Comparison of ENCODE assay signal across 8 cellular contexts in genomic region chr7:140060788-140061606, GRCh38. TPM values are rescaled to one million over a fixed set of nuclear protein-coding genes. Genes with fewer than 3 reads are reported as not detected.
DNase-seq lines count a peak whose midpoint lies in the region; ATAC-seq, FAIRE-seq and TF ChIP-seq lines count a peak whose summit lies in the region.

No MANE protein-coding gene starts in this region.

- peaks cover 54% of the 10 kb centered on the region for H3K4me1 Mint-ChIP-seq in activated CD8-positive, alpha-beta memory T cell treated with anti-CD3 and anti-CD28 coated beads, Interleukin-2, amount 10 ng/mL, durations not matched to agents 7 days and 5 days
- peaks cover 32% of the 10 kb centered on the region for H3K4me1 Mint-ChIP-seq in activated T-helper 17 cell treated with anti-CD3 and anti-CD28 coated beads, Interleukin-2, amount 50 U/mL, for 72 hours

- H3K27ac Mint-ChIP-seq in activated CD8-positive, alpha-beta memory T cell treated with anti-CD3 and anti-CD28 coated beads, Interleukin-2, amount 10 ng/mL, durations not matched to agents 7 days and 5 days, result peak overlapping the region; percentile 94
- H3K27ac Mint-ChIP-seq in activated T-helper 17 cell treated with anti-CD3 and anti-CD28 coated beads, Interleukin-2, amount 50 U/mL, for 72 hours, result peak overlapping the region; percentile 44

- peaks cover 37% of the 10 kb centered on the region for H3K4me1 ChIP-seq in keratinocyte (ENCODE audit: control insufficient read depth, extremely low read depth, insufficient read depth, low read length)
- H3K4me1 ChIP-seq in thyroid gland, result peaks cover 18 to 19% of the 10 kb centered on the region in 2 donors

- peaks cover 3% of the 10 kb centered on the region for H3K9me3 Mint-ChIP-seq in activated CD8-positive, alpha-beta memory T cell treated with anti-CD3 and anti-CD28 coated beads, Interleukin-2, amount 10 ng/mL, durations not matched to agents 7 days and 5 days (ENCODE audit: low read depth)
- peaks cover 2% of the 10 kb centered on the region for H3K9me3 Mint-ChIP-seq in activated T-helper 17 cell treated with anti-CD3 and anti-CD28 coated beads, Interleukin-2, amount 50 U/mL, for 72 hours

- no peak overlapping the region for H2AFZ ChIP-seq in keratinocyte (ENCODE audit: control insufficient read depth, low read length)

- dilution Hi-C loops in keratinocyte (cut with MboI; ENCODE audit: extremely low pct_ligation_motif_present, low sequenced_read_pairs), result no loop called here

- CTCF ChIA-PET in activated CD8-positive, alpha-beta memory T cell treated with anti-CD3 and anti-CD28 coated beads, Interleukin-2, amount 10 ng/mL, durations not matched to agents 7 days and 5 days (lab: Charles Lee), result interaction anchor here (1.4 to 1.8 kb wide), 3 partner anchors 12 to 243 kb away, joined by 3 to 5 read pairs (median 4); no protein-coding TSS in a partner anchor

- H3K27ac ChIP-seq in keratinocyte (ENCODE audit: control insufficient read depth, insufficient read depth, low read length) (peak overlapping the region; percentile 82), thyroid gland (peak overlapping the region in 2 of 3 donors; percentile 79 to 92)

- H3K9ac ChIP-seq in keratinocyte (ENCODE audit: control insufficient read depth, extremely low read depth, insufficient read depth, low read length), result peak overlapping the region; percentile 87

- H3K9me1 ChIP-seq in keratinocyte (ENCODE audit: control insufficient read depth, extremely low read depth, insufficient read depth, low read length), result no peaks in the 10 kb centered on the region

- no peaks in the 10 kb centered on the region for H3K27me3 ChIP-seq in keratinocyte (ENCODE audit: control insufficient read depth, extremely low read depth, insufficient read depth, low read length)
- H3K27me3 ChIP-seq in thyroid gland, result no peaks in the 10 kb centered on the region

- H3K4me3 ChIP-seq in keratinocyte (ENCODE audit: control insufficient read depth in 2 of 3, extremely low read depth in 1 of 3, insufficient read depth in 2 of 3, low read depth in 1 of 3, low read length in 3 of 3) (peak overlapping the region; percentile 70 to 86 (median 71)), thyroid gland (replicated peaks in 1 of 3) (peak overlapping the region in 1 of 3 donors; percentile 70)

- H3K9me3 ChIP-seq in keratinocyte (ENCODE audit: control insufficient read depth, low read depth, low read length) (no peaks in the 10 kb centered on the region), thyroid gland (no peaks in the 10 kb centered on the region)

- no peaks in the 10 kb centered on the region for H3K27me3 Mint-ChIP-seq in activated CD8-positive, alpha-beta memory T cell treated with anti-CD3 and anti-CD28 coated beads, Interleukin-2, amount 10 ng/mL, durations not matched to agents 7 days and 5 days
- H3K27me3 Mint-ChIP-seq in activated T-helper 17 cell treated with anti-CD3 and anti-CD28 coated beads, Interleukin-2, amount 50 U/mL, for 72 hours, result no peaks in the 10 kb centered on the region

- H3K79me2 ChIP-seq in keratinocyte (ENCODE audit: control insufficient read depth, insufficient read depth, low read length), result peaks cover 39% of the 10 kb centered on the region

- peaks cover 59% of the 10 kb centered on the region for H3K36me3 Mint-ChIP-seq in activated CD8-positive, alpha-beta memory T cell treated with anti-CD3 and anti-CD28 coated beads, Interleukin-2, amount 10 ng/mL, durations not matched to agents 7 days and 5 days
- H3K36me3 Mint-ChIP-seq in activated T-helper 17 cell treated with anti-CD3 and anti-CD28 coated beads, Interleukin-2, amount 50 U/mL, for 72 hours (ENCODE audit: low read depth), result peaks cover 16% of the 10 kb centered on the region

- intact Hi-C loops in thyroid gland (cut with DNase I), result no loop called here

- no peak for TF ChIP-seq CTCF in keratinocyte (optimal IDR thresholded peaks at IDR 0.05 in 1 of 3, IDR thresholded peaks at IDR 0.05 in 1 of 3, conservative IDR thresholded peaks at IDR 0.05 in 1 of 3; ENCODE audit: extremely low read depth in 1 of 3, insufficient read depth in 2 of 3, low read length in 3 of 3)
- TF ChIP-seq CTCF in thyroid gland (IDR thresholded peaks at IDR 0.05), result no peak
- no peak for TF ChIP-seq CTCF in GM13976 (IDR thresholded peaks at IDR 0.05; ENCODE audit: borderline replicate concordance, control extremely low read depth, extremely low read depth, insufficient read depth, missing control alignments)

- peak overlapping the region; percentile 87 for H3K4me3 Mint-ChIP-seq in activated CD8-positive, alpha-beta memory T cell treated with anti-CD3 and anti-CD28 coated beads, Interleukin-2, amount 10 ng/mL, durations not matched to agents 7 days and 5 days
- peak overlapping the region; percentile 69 for H3K4me3 Mint-ChIP-seq in activated T-helper 17 cell treated with anti-CD3 and anti-CD28 coated beads, Interleukin-2, amount 50 U/mL, for 72 hours

- TF ChIP-seq POLR2A in thyroid gland (IDR thresholded peaks at IDR 0.05), result no peak

- 65% methylated on average over 11 of the region's 11 CpGs for WGBS in thyroid gland, 2 donors

- H3K36me3 ChIP-seq in keratinocyte (ENCODE audit: control insufficient read depth in 2 of 2, extremely low read depth in 1 of 2, insufficient read depth in 2 of 2, low read length in 2 of 2) (peaks cover 3 to 8% of the 10 kb centered on the region in 2 experiments), thyroid gland (no peaks in the 10 kb centered on the region)

- peak overlapping the region; percentile 85 for H3K4me2 ChIP-seq in keratinocyte (ENCODE audit: control insufficient read depth, extremely low read depth, insufficient read depth, low read depth, low read length)

- FAIRE-seq in keratinocyte (lab: Jason Lieb, UNC), result no peak

- peaks cover 4% of the 10 kb centered on the region for H4K20me1 ChIP-seq in keratinocyte (ENCODE audit: control insufficient read depth, extremely low read depth, insufficient read depth, low read length)

- in situ Hi-C loops in GM13976 (cut with MboI; ENCODE audit: low sequenced_read_pairs, unreplicated experiment), result no loop called here

- no peak for ATAC-seq in activated CD8-positive, alpha-beta memory T cell treated with anti-CD3 and anti-CD28 coated beads, Interleukin-2, amount 10 ng/mL, durations not matched to agents 7 days and 5 days
- no peak for ATAC-seq in activated T-helper 17 cell treated with anti-CD3 and anti-CD28 coated beads, Interleukin-2, amount 50 U/mL, for 72 hours (replicated peaks)

- DNase-seq in activated CD8-positive, alpha-beta memory T cell treated with anti-CD3 and anti-CD28 coated beads, Interleukin-2, amount 10 ng/mL, durations not matched to agents 7 days and 5 days, result no peak
- no peak for DNase-seq in activated CD8-positive, alpha-beta memory T cell treated with anti-CD3 and anti-CD28 coated beads, Interleukin-2, amount 50 U/mL, for 48 hours
- DNase-seq in keratinocyte (ENCODE audit: low read depth, low spot score) (no peak), thyroid gland (peak; percentile 65 to 66), GM13976 (ENCODE audit: low spot score) (no peak), mesenteric fat pad (ENCODE audit: low spot score) (no peak)
- DNase-seq in activated CD8-positive, alpha-beta memory T cell treated with anti-CD3 and anti-CD28 coated beads for 24 hours, result no peak

RNA-seq across cellular contexts. Expression of gene PARP12, which starts 1.8 kb away (rescaled TPM):
- total RNA-seq in activated CD8-positive, alpha-beta memory T cell treated with anti-CD3 and anti-CD28 coated beads, Interleukin-2, amount 10 ng/mL, durations not matched to agents 7 days and 5 days, result 100 to 1,000 TPM; 104 to 215 TPM
- 10 to 100 TPM; 17.4 to 43.6 TPM for total RNA-seq in activated T-helper 17 cell treated with anti-CD3 and anti-CD28 coated beads, Interleukin-2, amount 50 U/mL, for 72 hours
- 66.0 to 73.3 TPM (median 70.5 TPM) in 3 replicates for polyA plus RNA-seq in keratinocyte
- polyA plus RNA-seq in keratinocyte (2011; ENCODE audit: low read depth), result 12.2 TPM
- 46.7 and 47.7 TPM in 2 replicates for polyA plus RNA-seq in keratinocyte (2011; cell fraction: cytosol; rRNA removed)
- polyA plus RNA-seq in keratinocyte (2011; cell fraction: nucleus; rRNA removed), result 108 TPM in 2 replicates
- 12.4 and 37.3 TPM in 2 replicates for polyA plus RNA-seq in keratinocyte (2012; ENCODE audit: low replicate concordance)
- 66.0 to 84.1 TPM (median 83.5 TPM) in 3 replicates for polyA minus RNA-seq in keratinocyte
- 52.9 TPM for polyA minus RNA-seq in keratinocyte (2011; cell fraction: cytosol; rRNA and poly(A)+ RNA removed)
- polyA minus RNA-seq in keratinocyte (2011; cell fraction: nucleus; rRNA and poly(A)+ RNA removed), result 45.1 and 57.9 TPM in 2 replicates
- total RNA-seq in thyroid gland (10 to 100 TPM; 37.4 to 46.9 (median 38.9) TPM), mesenteric fat pad (43.8 TPM)

Comparison
In these comparisons a context has a peak if more than half of its experiments do, and no peak if none do; other contexts are left out.
1. DNase-seq: peak in thyroid gland (2 of 2); none in activated CD8-positive, alpha-beta memory T cell treated with anti-CD3 and anti-CD28 coated beads, Interleukin-2, amount 10 ng/mL, durations not matched to agents 7 days and 5 days (single experiment), activated CD8-positive, alpha-beta memory T cell treated with anti-CD3 and anti-CD28 coated beads, Interleukin-2, amount 50 U/mL, for 48 hours (single experiment), keratinocyte (single experiment), GM13976 (single experiment), activated CD8-positive, alpha-beta memory T cell treated with anti-CD3 and anti-CD28 coated beads for 24 hours (single experiment) and mesenteric fat pad (single experiment).